32 cellular contexts compared by ENCODE assay signal in genomic region chr3:87855211-87855610, GRCh38.
"Had no signal": no experiment of that assay in that cellular context is flagged by ENCODE, and none has a peak within 500 bp of the region (broad histone marks: within the 10 kb centered on the region; RNA-seq: fewer than 3 reads in every experiment).

No MANE protein-coding gene starts in this region.

- H3K9ac ChIP-seq: SK-N-SH had no signal

- H3K27ac ChIP-seq: cardiac muscle cell, SJSA1 had no signal

- FAIRE-seq: K562, TTC549 had no signal

- DNase-seq: activated CD4-positive, alpha-beta T cell treated with anti-CD3 and anti-CD28 coated beads, Interleukin-2, amount 10 ng/mL, durations not matched to agents 24 days and 14 days; activated CD4-positive, alpha-beta T cell treated with anti-CD3 and anti-CD28 coated beads, Interleukin-2, amount 50 U/mL, for 4 hours; activated CD8-positive, alpha-beta T cell treated with anti-CD3 and anti-CD28 coated beads for 36 hours; activated effector memory CD4-positive, alpha-beta T cell treated with anti-CD3 and anti-CD28 coated beads, Interleukin-2, amount 50 U/mL, for 16 hours; activated naive CD4-positive, alpha-beta T cell; activated naive CD4-positive, alpha-beta T cell treated with anti-CD3 and anti-CD28 coated beads, Interleukin-2, amount 50 U/mL, for 16 hours; activated naive CD8-positive, alpha-beta T cell treated with anti-CD3 and anti-CD28 coated beads for 36 hours; activated T-cell treated with anti-CD3 and anti-CD28 coated beads, Interleukin-2, amount 50 U/mL, for 1 hour; activated T-cell treated with anti-CD3 and anti-CD28 coated beads, Interleukin-2, amount 50 U/mL, for 72 hours; NCI-H1092 treated with DMSO at 0.1 percent for 48 hours; NCI-H1417; NCI-H146; NCI-H187; NCI-H2029 treated with DMSO at 0.1 percent for 48 hours; NCI-H2107; NCI-H2171; NCI-H510A; NCI-H526; NCI-H748 treated with DMSO at 0.1 percent for 48 hours; NK-92 treated with Interleukin-12 subunit alpha and Interleukin-12 subunit beta, amount 100 ng/mL, for 24 hours; RPMI8226; SHP77 treated with DMSO at 0.1 percent for 48 hours; SK-N-SH had no signal

- H3K36me3 Mint-ChIP-seq: activated naive CD8-positive, alpha-beta T cell treated with anti-CD3 and anti-CD28 coated beads for 36 hours had no signal

- H3K4me3 ChIP-seq: cardiac muscle cell, K562, SJSA1 had no signal

- H3K27me3 ChIP-seq: cardiac muscle cell, SJSA1 had no signal

- H3K9me2 ChIP-seq: SK-N-SH had no signal

- H3K4me3 Mint-ChIP-seq: activated CD4-positive, alpha-beta T cell treated with anti-CD3 and anti-CD28 coated beads, Interleukin-2, amount 10 ng/mL, durations not matched to agents 24 days and 14 days; activated CD8-positive, alpha-beta T cell treated with anti-CD3 and anti-CD28 coated beads for 36 hours; activated naive CD8-positive, alpha-beta T cell treated with anti-CD3 and anti-CD28 coated beads for 36 hours; activated T-cell treated with anti-CD3 and anti-CD28 coated beads, Interleukin-2, amount 50 U/mL, for 72 hours; activated T-helper 17 cell treated with anti-CD3 and anti-CD28 coated beads, Interleukin-2, amount 50 U/mL, for 72 hours; central memory CD8-positive, alpha-beta T cell; T-helper 1 cell treated with Interleukin-12 subunit alpha and Interleukin-12 subunit beta and Interleukin-4 antibody, amounts not matched to agents 30 μg/mL and 1 μg/mL, for 36 hours; T-helper 2 cell treated with Interferon-gamma antibody and Interleukin-4, amounts not matched to agents 5 μg/mL and 100 μg/mL, for 36 hours had no signal

- H3K9me3 ChIP-seq: SJSA1, SK-N-SH had no signal

- H3K27me3 Mint-ChIP-seq: activated CD4-positive, alpha-beta T cell treated with anti-CD3 and anti-CD28 coated beads, Interleukin-2, amount 10 ng/mL, durations not matched to agents 24 days and 14 days; activated CD8-positive, alpha-beta T cell treated with anti-CD3 and anti-CD28 coated beads for 36 hours; activated naive CD8-positive, alpha-beta T cell treated with anti-CD3 and anti-CD28 coated beads for 36 hours; central memory CD8-positive, alpha-beta T cell had no signal

- H3K4me1 Mint-ChIP-seq: activated CD4-positive, alpha-beta T cell treated with anti-CD3 and anti-CD28 coated beads, Interleukin-2, amount 10 ng/mL, durations not matched to agents 24 days and 14 days; activated naive CD8-positive, alpha-beta T cell treated with anti-CD3 and anti-CD28 coated beads for 36 hours; activated T-helper 17 cell treated with anti-CD3 and anti-CD28 coated beads, Interleukin-2, amount 50 U/mL, for 72 hours; central memory CD8-positive, alpha-beta T cell had no signal

- ATAC-seq: activated CD8-positive, alpha-beta T cell treated with anti-CD3 and anti-CD28 coated beads for 36 hours; activated T-cell treated with anti-CD3 and anti-CD28 coated beads, Interleukin-2, amount 50 U/mL, for 72 hours; activated T-helper 17 cell treated with anti-CD3 and anti-CD28 coated beads, Interleukin-2, amount 50 U/mL, for 72 hours; Panc1 had no signal

- H3K4me2 ChIP-seq: SK-N-SH had no signal

- H3K4me1 ChIP-seq: SJSA1 had no signal

- H3K36me3 ChIP-seq: cardiac muscle cell, SJSA1 had no signal

- H3K9me3 Mint-ChIP-seq: activated CD4-positive, alpha-beta T cell treated with anti-CD3 and anti-CD28 coated beads, Interleukin-2, amount 10 ng/mL, durations not matched to agents 24 days and 14 days; activated CD8-positive, alpha-beta T cell treated with anti-CD3 and anti-CD28 coated beads for 36 hours; activated T-cell treated with anti-CD3 and anti-CD28 coated beads, Interleukin-2, amount 50 U/mL, for 72 hours; activated T-helper 17 cell treated with anti-CD3 and anti-CD28 coated beads, Interleukin-2, amount 50 U/mL, for 72 hours; central memory CD8-positive, alpha-beta T cell; T-helper 1 cell treated with Interleukin-12 subunit alpha and Interleukin-12 subunit beta and Interleukin-4 antibody, amounts not matched to agents 30 μg/mL and 1 μg/mL, for 36 hours; T-helper 2 cell treated with Interferon-gamma antibody and Interleukin-4, amounts not matched to agents 5 μg/mL and 100 μg/mL, for 36 hours had no signal

- H3K27ac Mint-ChIP-seq: activated CD4-positive, alpha-beta T cell treated with anti-CD3 and anti-CD28 coated beads, Interleukin-2, amount 10 ng/mL, durations not matched to agents 24 days and 14 days; activated CD8-positive, alpha-beta T cell treated with anti-CD3 and anti-CD28 coated beads for 36 hours; activated naive CD8-positive, alpha-beta T cell treated with anti-CD3 and anti-CD28 coated beads for 36 hours; activated T-cell treated with anti-CD3 and anti-CD28 coated beads, Interleukin-2, amount 50 U/mL, for 72 hours; activated T-helper 17 cell treated with anti-CD3 and anti-CD28 coated beads, Interleukin-2, amount 50 U/mL, for 72 hours; T-helper 1 cell treated with Interleukin-12 subunit alpha and Interleukin-12 subunit beta and Interleukin-4 antibody, amounts not matched to agents 30 μg/mL and 1 μg/mL, for 36 hours; T-helper 2 cell treated with Interferon-gamma antibody and Interleukin-4, amounts not matched to agents 5 μg/mL and 100 μg/mL, for 36 hours had no signal
